In genomic region chr2:218892693-218893348, GRCh38 we compare ENCODE assay signal across 8 cellular contexts. TPM values are rescaled to one million over a fixed set of nuclear protein-coding genes. Genes with fewer than 3 reads are reported as not detected.
DNase-seq lines count a peak whose midpoint lies in the region; ATAC-seq and TF ChIP-seq lines count a peak whose summit lies in the region.

No MANE protein-coding gene starts in this region.

- WGBS in lung, 2 donors = 0 to 1% methylated on average over 67 to 72 of the region's 72 CpGs

- in situ Hi-C loops in ACHN (cut with HindIII; ENCODE audit: low pct_ligation_motif_present, low pct_unique_long_range_greater_than_20kb, low sequenced_read_pairs) = no loop called here

- peak; percentile 77 for DNase-seq in ACHN
- DNase-seq in NCI-H2227 (lab: John Stamatoyannopoulos, UW; ENCODE audit: unreplicated experiment) = peak; percentile 80
- DNase-seq in activated CD4-positive, CD25-positive, alpha-beta regulatory T cell treated with anti-CD3 and anti-CD28 coated beads, Interleukin-2, amount 50 U/mL, for 72 hours = peak; percentile 87
- peak; percentile 55 for DNase-seq in cerebellum (ENCODE audit: low spot score)
- peak; percentile 67 for DNase-seq in lung (ENCODE audit: low spot score)
- peak; percentile 73 to 77 (median 76) for DNase-seq in stimulated activated CD4-positive, alpha-beta T cell treated with anti-CD3 and anti-CD28 coated beads, TNF-alpha, amount 100 ng/mL, for 4 hours (ENCODE audit: low read depth in 3 of 3)

- ATAC-seq in GM18519 (IDR thresholded peaks at IDR 0.05; ENCODE audit: low FRiP score, unreplicated experiment) (peak; percentile 48), HG03039 (IDR thresholded peaks at IDR 0.05; ENCODE audit: unreplicated experiment) (peak; percentile 31), lung (ENCODE audit: insufficient read depth, low FRiP score) (peak; percentile 82)

- H3K4me3 ChIP-seq in lung = no peak overlapping the region

- H3K27ac ChIP-seq in lung (ENCODE audit: low read depth in 1 of 2, low read length in 1 of 2) = no peak overlapping the region

- H3K9me3 ChIP-seq in lung (ENCODE audit: control insufficient read depth in 2 of 2, insufficient read depth in 1 of 2, low read length in 1 of 2) = no peaks in the 10 kb centered on the region

- peaks cover 0 to 20% of the 10 kb centered on the region in 2 donors for H3K4me1 ChIP-seq in lung (ENCODE audit: control insufficient read depth in 2 of 2, insufficient read depth in 2 of 2, low read length in 2 of 2)

- H3K27me3 ChIP-seq in lung (ENCODE audit: control insufficient read depth, insufficient read depth) = peaks cover 4% of the 10 kb centered on the region

- TF ChIP-seq CTCF in lung (IDR thresholded peaks at IDR 0.05; ENCODE audit: control extremely low read depth, extremely low read depth) = peak; percentile 37

- H3K36me3 ChIP-seq in lung (ENCODE audit: control insufficient read depth in 2 of 2, insufficient read depth in 2 of 2, low read length in 2 of 2) = no peaks in the 10 kb centered on the region

RNA-seq across cellular contexts. Expression of gene WNT10A, which starts 12.2 kb away (rescaled TPM):
- total RNA-seq in cerebellum (0.27 TPM), lung (under 1 TPM; 0.65 to 0.77 TPM)
- under 1 TPM; 0.17 to 0.43 TPM for polyA plus RNA-seq in lung

RNA-seq across cellular contexts. Expression of gene WNT6, which starts 33.2 kb away (rescaled TPM):
- total RNA-seq in cerebellum (not detected), lung (under 1 TPM; 0.40 to 0.54 TPM)
- under 1 TPM; 0.08 to 0.16 TPM for polyA plus RNA-seq in lung

Comparison
In these comparisons a context has a peak if more than half of its experiments do, and no peak if none do; other contexts are left out.
1. ATAC-seq: peak in every context shown above with its lines; median percentile 82 in lung; 48 in GM18519; 31 in HG03039.